ENCODE assay signal across 15 cellular contexts in genomic region chr1:53050310-53050709, GRCh38. TPM values are rescaled to one million over a fixed set of nuclear protein-coding genes. Genes with fewer than 3 reads are reported as not detected.
DNase-seq lines count a peak whose midpoint lies in the region; ATAC-seq and TF ChIP-seq lines count a peak whose summit lies in the region.
"Had no signal": no experiment of that assay in that cellular context is flagged by ENCODE, and none has a peak within 500 bp of the region (broad histone marks: within the 10 kb centered on the region; RNA-seq: fewer than 3 reads in every experiment).

No MANE protein-coding gene starts in this region.

- in situ Hi-C loops in IMR-90 (cut with MboI; ENCODE audit: low sequenced_read_pairs): no loop called here

- H4K20me1 ChIP-seq in IMR-90 (ENCODE audit: insufficient read depth, low read length): no peaks in the 10 kb centered on the region

- dilution Hi-C loops in IMR-90 (cut with HindIII; ENCODE audit: low sequenced_read_pairs, unreplicated experiment): no loop called here

- H3K4me2 ChIP-seq in IMR-90 (ENCODE audit: low read depth, low read length): no peak overlapping the region

- H3K36me3 ChIP-seq in IMR-90 (ENCODE audit: control insufficient read depth, insufficient read depth, low read length): peaks cover 12% of the 10 kb centered on the region
- H3K36me3 ChIP-seq in gastroesophageal sphincter: peaks cover 0 to 57% of the 10 kb centered on the region in 2 donors
- peaks cover 3 to 25% (median 16%) of the 10 kb centered on the region in 3 donors for H3K36me3 ChIP-seq in tibial artery

- peaks cover 2% of the 10 kb centered on the region; the same call in 1 of the 2 replicates for H3K27me3 Mint-ChIP-seq in WTC11 (ENCODE audit: low read depth)

- H2AK5ac ChIP-seq in IMR-90 (ENCODE audit: low read depth, low read length): no peak overlapping the region

- H3K4me3 ChIP-seq in IMR-90 (ENCODE audit: insufficient read depth, low read depth, low read length) (no peak overlapping the region), gastroesophageal sphincter (no peak overlapping the region), tibial artery (no peak overlapping the region)

- no peak overlapping the region for H2AFZ ChIP-seq in IMR-90 (replicated peaks; ENCODE audit: low read length, poor library complexity)

- H3K9me3 ChIP-seq in IMR-90 (ENCODE audit: control insufficient read depth, insufficient read depth, low read length) (no peaks in the 10 kb centered on the region), gastroesophageal sphincter (no peaks in the 10 kb centered on the region), tibial artery (no peaks in the 10 kb centered on the region)
- H3K9me3 ChIP-seq: SK-N-SH had no signal

- H3K14ac ChIP-seq in IMR-90 (replicated peaks; ENCODE audit: low read depth, low read length): peak overlapping the region; percentile 20; the same call in 1 of the 2 replicates

- no peak overlapping the region for H2BK15ac ChIP-seq in IMR-90 (ENCODE audit: low read depth, low read length)

- peaks cover 45% of the 10 kb centered on the region for H3K4me1 Mint-ChIP-seq in WTC11

- peaks cover 15% of the 10 kb centered on the region for H3K9me1 ChIP-seq in IMR-90 (ENCODE audit: insufficient read depth, low read length)

- peaks cover 0 to 34% of the 10 kb centered on the region in 2 experiments; a peak in 2 of 4 replicates for H3K79me1 ChIP-seq in IMR-90 (ENCODE audit: low read depth in 1 of 2, low read length in 2 of 2)

- no peak overlapping the region for H4K5ac ChIP-seq in IMR-90 (ENCODE audit: low read depth, low read length)

- H4K91ac ChIP-seq in IMR-90 (ENCODE audit: insufficient read depth, low read depth, low read length): no peak overlapping the region

- no peak overlapping the region for H2AK9ac ChIP-seq in IMR-90 (replicated peaks; ENCODE audit: low read depth, low read length, poor library complexity)

- BruUV-seq in IMR-90 (replicated peaks; lab: Mats Ljungman, UMichigan): no TSS peak

- peaks cover 3% of the 10 kb centered on the region; the same call in 1 of the 2 replicates for H3K36me3 Mint-ChIP-seq in WTC11

- H3K27ac Mint-ChIP-seq in WTC11: peak overlapping the region; percentile 69

- WGBS in IMR-90 (ENCODE audit: extremely low coverage in 2 of 2, insufficient read length in 1 of 2), 2 experiments: no CpG with 5 or more reads among the region's 2 CpGs
- 67 to 83% methylated on average over 2 of the region's 2 CpGs for WGBS in gastroesophageal sphincter (ENCODE audit: low coverage in 1 of 2), 2 donors

- POLR2A ChIA-PET in IMR-90 (lab: Charles Lee; ENCODE audit: unreplicated experiment): no interaction called here
- POLR2A ChIA-PET in WTC11 (lab: Charles Lee): no interaction called here

- H3K4me3 Mint-ChIP-seq in WTC11: no peak overlapping the region

- H4K8ac ChIP-seq in IMR-90 (ENCODE audit: low read depth in 2 of 2, low read length in 2 of 2): no peak overlapping the region

- intact Hi-C loops in IMR-90 (cut with micrococcal nuclease): no loop called here
- intact Hi-C loops in tibial artery (cut with DNase I; ENCODE audit: low total_unique reads): no loop called here

- H3K27me3 ChIP-seq in IMR-90 (ENCODE audit: control insufficient read depth, insufficient read depth, low read length) (no peaks in the 10 kb centered on the region), gastroesophageal sphincter (no peaks in the 10 kb centered on the region), tibial artery (no peaks in the 10 kb centered on the region)

- H3K9me3 Mint-ChIP-seq in WTC11: no peaks in the 10 kb centered on the region; the same call in 1 of the 2 replicates

- H3K27ac ChIP-seq in IMR-90 (ENCODE audit: insufficient read depth, low read length) (no peak overlapping the region), gastroesophageal sphincter (peak overlapping the region in 3 of 4 donors; percentile 7 to 23 (median 12)), tibial artery (peak overlapping the region; percentile 26 to 65)
- H3K27ac ChIP-seq: C4-2B had no signal

- no peak overlapping the region for H3K4ac ChIP-seq in IMR-90 (ENCODE audit: low read depth, low read length)

- TF ChIP-seq POLR2A in IMR-90 (IDR thresholded peaks at IDR 0.05; ENCODE audit: low read depth, low read length) (no peak), gastroesophageal sphincter (IDR thresholded peaks at IDR 0.05) (no peak)

- H2BK5ac ChIP-seq in IMR-90 (ENCODE audit: low read depth, low read length, poor library complexity, severe bottlenecking): no peak overlapping the region

- ATAC-seq in IMR-90 (ENCODE audit: low read depth) (no peak), WTC11 (no peak), gastroesophageal sphincter (peak; percentile 50), HG03175 (IDR thresholded peaks at IDR 0.05; ENCODE audit: unreplicated experiment) (no peak)

- TF ChIP-seq RAD21 in IMR-90 (IDR thresholded peaks at IDR 0.05; ENCODE audit: low read length): no peak

- CTCF ChIA-PET in IMR-90 (lab: Yijun Ruan, JAX): interaction anchor here (1.3 kb wide), 1 partner anchor 9 kb away, joined by 3 read pairs; no protein-coding TSS in a partner anchor
- CTCF ChIA-PET in WTC11 (lab: Charles Lee): interaction anchor here (1.3 kb wide), 1 partner anchor 132 kb away, joined by 3 read pairs; no protein-coding TSS in a partner anchor

- TF ChIP-seq EP300 in gastroesophageal sphincter (IDR thresholded peaks at IDR 0.05): no peak

- H2BK120ac ChIP-seq in IMR-90 (ENCODE audit: low read depth, low read length): no peak overlapping the region

- H3K9ac ChIP-seq in IMR-90 (ENCODE audit: low read depth, low read length): no peak overlapping the region
- H3K9ac ChIP-seq: SK-N-SH had no signal

- H3K18ac ChIP-seq in IMR-90 (ENCODE audit: low read depth, low read length): no peak overlapping the region

- TF ChIP-seq CTCF in IMR-90 (conservative IDR thresholded peaks at IDR 0.05; ENCODE audit: low read depth, low read length) (no peak), WTC11 (IDR thresholded peaks at IDR 0.05) (no peak), gastroesophageal sphincter (IDR thresholded peaks at IDR 0.05) (no peak), tibial artery (IDR thresholded peaks at IDR 0.05) (no peak), GM10266 (IDR thresholded peaks at IDR 0.05; ENCODE audit: control insufficient read depth, insufficient read depth, low read depth, missing control alignments) (no peak)

- no peak for DNase-seq in IMR-90
- DNase-seq in WTC11 (ENCODE audit: low spot score): no peak
- no peak for DNase-seq in tibial artery
- DNase-seq in GM10266 (ENCODE audit: extremely low spot score): no peak
- DNase-seq in amygdala (lab: John Stamatoyannopoulos, UW): no peak
- DNase-seq: ACHN; NCI-H1694; NCI-H510A; NCI-H748 treated with DMSO at 0.1 percent for 48 hours; NK-92 treated with Interleukin-12 subunit alpha and Interleukin-12 subunit beta, amount 100 ng/mL, for 24 hours; SHP77 treated with DMSO at 0.1 percent for 48 hours; SK-N-SH had no signal

- H3K56ac ChIP-seq in IMR-90 (ENCODE audit: extremely low read depth, insufficient read depth, low read length): no peak overlapping the region

- H2BK20ac ChIP-seq in IMR-90 (ENCODE audit: low read depth, low read length): no peak overlapping the region

- peaks cover 17% of the 10 kb centered on the region for H3K4me1 ChIP-seq in IMR-90 (ENCODE audit: control insufficient read depth, insufficient read depth, low read length)
- H3K4me1 ChIP-seq in gastroesophageal sphincter: peaks cover 0 to 43% (median 0%) of the 10 kb centered on the region in 3 donors
- peaks cover 0 to 35% (median 14%) of the 10 kb centered on the region in 4 donors for H3K4me1 ChIP-seq in tibial artery

- H3K23ac ChIP-seq in IMR-90 (ENCODE audit: low read depth, low read length): no peak overlapping the region

TF ChIP-seq in IMR-90, 13 proteins besides CTCF, POLR2A, EP300 and RAD21 (continues in another document):
- no peak for TF ChIP-seq NFE2L2 (IDR thresholded peaks at IDR 0.05; ENCODE audit: low read depth, low read length)
- no peak for TF ChIP-seq RFX5 (IDR thresholded peaks at IDR 0.05; ENCODE audit: low read depth, low read length)
- TF ChIP-seq MAFK (IDR thresholded peaks at IDR 0.05; ENCODE audit: low read depth, low read length): no peak
- no peak for TF ChIP-seq MXI1 (IDR thresholded peaks at IDR 0.05; ENCODE audit: borderline replicate concordance, low read depth, low read length)
- TF ChIP-seq CEBPB (IDR thresholded peaks at IDR 0.05; ENCODE audit: low read depth, low read length): no peak
- TF ChIP-seq, protein P1, sequence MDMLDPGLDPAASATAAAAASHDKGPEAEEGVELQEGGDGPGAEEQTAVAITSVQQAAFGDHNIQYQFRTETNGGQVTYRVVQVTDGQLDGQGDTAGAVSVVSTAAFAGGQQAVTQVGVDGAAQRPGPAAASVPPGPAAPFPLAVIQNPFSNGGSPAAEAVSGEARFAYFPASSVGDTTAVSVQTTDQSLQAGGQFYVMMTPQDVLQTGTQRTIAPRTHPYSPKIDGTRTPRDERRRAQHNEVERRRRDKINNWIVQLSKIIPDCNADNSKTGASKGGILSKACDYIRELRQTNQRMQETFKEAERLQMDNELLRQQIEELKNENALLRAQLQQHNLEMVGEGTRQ (IDR thresholded peaks at IDR 0.05; ENCODE audit: low read depth, low read length): no peak
- no peak for TF ChIP-seq RCOR1 (IDR thresholded peaks at IDR 0.05; ENCODE audit: insufficient replicate concordance, low read length)

TF ChIP-seq in WTC11, 78 proteins besides CTCF, POLR2A, EP300 and RAD21:
- TF ChIP-seq NFYB (CRISPR knock-in tag; conservative IDR thresholded peaks at IDR 0.05; ENCODE audit: low read depth) (no peak), EMX1 (CRISPR knock-in tag; IDR thresholded peaks at IDR 0.05) (no peak), NR1H2 (CRISPR knock-in tag; IDR thresholded peaks at IDR 0.05) (no peak)
TF ChIP-seq in WTC11: peak in this region for 0.

RNA-seq across cellular contexts. Expression of gene PODN, which starts 11.7 kb away (rescaled TPM):
- total RNA-seq in IMR-90 (2012; rRNA removed) (0.54 and 0.56 TPM in 2 replicates), WTC11 (2021) (0.23 to 0.48 TPM (median 0.30 TPM) in 3 replicates), gastroesophageal sphincter (100 to 1,000 TPM in 3 of 4 donors, 10 to 100 TPM in 1; 60.4 to 170 (median 125) TPM)
- polyA plus RNA-seq in IMR-90 (2012; rRNA removed): 5.4 and 6.2 TPM in 2 replicates
- 4.1 and 10.2 TPM in 2 replicates for polyA plus RNA-seq in IMR-90 (2012; cell fraction: cytosol; rRNA removed)
- 28.0 and 31.3 TPM in 2 replicates for polyA plus RNA-seq in IMR-90 (2012; cell fraction: nucleus; rRNA removed; ENCODE audit: low replicate concordance)

Comparison
In these comparisons a context has a peak if more than half of its experiments do, and no peak if none do; other contexts are left out.
1. RNA of gene PODN, which starts 11.7 kb away (total RNA-seq): 60.4 to 170 TPM in gastroesophageal sphincter; 0.54 to 0.56 TPM in IMR-90 and 0.23 to 0.48 TPM in WTC11; every median in the first group is over 10 times any median in the second.